In the genomic region with DNA sequence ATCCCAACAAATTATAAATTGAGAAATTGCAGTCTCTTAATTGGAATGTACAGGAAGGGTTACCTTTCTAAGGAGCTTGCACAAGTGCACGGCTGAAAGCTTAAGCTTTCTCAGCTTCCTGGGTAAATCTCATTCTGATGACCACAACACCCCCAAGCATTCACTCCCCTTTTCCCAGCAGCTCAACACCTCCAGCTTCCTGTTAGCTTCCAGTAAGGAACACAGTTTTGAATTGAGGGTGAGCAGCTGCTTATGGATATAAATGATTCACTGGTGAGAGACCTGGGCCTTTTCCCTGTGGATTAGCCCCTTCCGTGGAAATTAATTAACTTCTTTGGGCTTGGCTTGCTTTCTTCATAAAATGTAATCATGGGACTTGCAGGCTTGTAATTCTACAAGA, we compare ENCODE assay signal across 21 cellular contexts.
DNase-seq lines count a peak whose midpoint lies in the region; TF ChIP-seq lines count a peak whose summit lies in the region.
"Had no signal": no experiment of that assay in that cellular context is flagged by ENCODE, and none has a peak within 500 bp of the region (broad histone marks: within the 10 kb centered on the region; RNA-seq: fewer than 3 reads in every experiment).

No MANE protein-coding gene starts in this region.

- H3K36me3 ChIP-seq in GM23248 (ENCODE audit: low read depth) (no peaks in the 10 kb centered on the region), WERI-Rb-1 (no peaks in the 10 kb centered on the region), BE2C (no peaks in the 10 kb centered on the region)
- H3K36me3 ChIP-seq: left ventricle myocardium inferior, neutrophil, prostate gland, sigmoid colon, tibial nerve had no signal

- H3K9me2 ChIP-seq in GM23248 (ENCODE audit: insufficient read depth), result no peaks in the 10 kb centered on the region

- H2AFZ ChIP-seq in GM23248, result peak overlapping the region; percentile 26; the same call in 1 of the 2 replicates

- H3F3A ChIP-seq in GM23248 (ENCODE audit: insufficient read depth), result no peaks in the 10 kb centered on the region

- no peaks in the 10 kb centered on the region for H3K27me3 ChIP-seq in GM23248 (replicated peaks; ENCODE audit: insufficient read depth)
- H3K27me3 ChIP-seq in WERI-Rb-1 (ENCODE audit: insufficient read depth, low read depth, severe bottlenecking), result no peaks in the 10 kb centered on the region
- H3K27me3 ChIP-seq in BE2C, result no peaks in the 10 kb centered on the region
- H3K27me3 ChIP-seq: neutrophil, sigmoid colon, tibial nerve had no signal

- H3K4me1 ChIP-seq in GM23248 (ENCODE audit: insufficient read depth) (no peaks in the 10 kb centered on the region), BE2C (no peaks in the 10 kb centered on the region)
- H3K4me1 ChIP-seq: left ventricle myocardium inferior, prostate gland, sigmoid colon, tibial nerve had no signal

- in situ Hi-C loops in GM23248 (cut with MboI), result no loop called here

- H3K27ac ChIP-seq in GM23248 (no peak overlapping the region), WERI-Rb-1 (peak overlapping the region; percentile 40)
- H3K27ac ChIP-seq: left ventricle myocardium inferior, neutrophil, prostate gland, sigmoid colon, tibial nerve had no signal

- H3K4me3 ChIP-seq in GM23248 (no peak overlapping the region), WERI-Rb-1 (ENCODE audit: low read depth, low read length) (no peak overlapping the region), epithelial cell of esophagus (ENCODE audit: low read length) (no peak overlapping the region), BE2C (ENCODE audit: low read depth, low read length) (no peak overlapping the region)
- H3K4me3 ChIP-seq: left ventricle myocardium inferior, prostate gland, sigmoid colon, tibial nerve had no signal

- no peak overlapping the region for H3K4me2 ChIP-seq in GM23248 (ENCODE audit: unreplicated experiment)

- H3K9me3 ChIP-seq in GM23248 (ENCODE audit: low read depth), result no peaks in the 10 kb centered on the region
- peaks cover 6% of the 10 kb centered on the region for H3K9me3 ChIP-seq in WERI-Rb-1 (ENCODE audit: severe bottlenecking)
- H3K9me3 ChIP-seq in BE2C, result no peaks in the 10 kb centered on the region
- H3K9me3 ChIP-seq: left ventricle myocardium inferior, neutrophil, prostate gland, sigmoid colon, tibial nerve had no signal

- DNase-seq in GM23248 (peak; percentile 33), WERI-Rb-1 (peak; percentile 15), epithelial cell of esophagus (ENCODE audit: low read depth) (peak; percentile 17), myocyte (ENCODE audit: low read depth) (peak; percentile 27), head of caudate nucleus (no peak), BE2C (no peak), NCI-H774 (lab: John Stamatoyannopoulos, UW) (no peak), NCI-H2171 (lab: John Stamatoyannopoulos, UW) (no peak)
- DNase-seq: activated CD4-positive, alpha-beta memory T cell treated with anti-CD3 and anti-CD28 coated beads for 36 hours; activated CD4-positive, CD25-positive, alpha-beta regulatory T cell treated with anti-CD3 and anti-CD28 coated beads, Interleukin-2, amount 50 U/mL, for 72 hours; activated T-cell treated with anti-CD3 and anti-CD28 coated beads, Interleukin-2, amount 50 U/mL, for 72 hours; immature natural killer cell; left ventricle myocardium inferior; naive B cell; NCI-H1092; NCI-H1694 treated with DMSO at 0.1 percent for 48 hours; sigmoid colon; stimulated activated CD4-positive, alpha-beta T cell treated with anti-CD3 and anti-CD28 coated beads, Interleukin-4, amount 100 ng/mL, for 24 hours had no signal

- no peak overlapping the region for H3K9ac ChIP-seq in GM23248

- intact Hi-C loops in head of caudate nucleus (cut with DNase I), result no loop called here

- no peaks in the 10 kb centered on the region for H3K79me2 ChIP-seq in GM23248 (ENCODE audit: insufficient read depth)

- TF ChIP-seq CTCF in WERI-Rb-1 (IDR thresholded peaks at IDR 0.05; ENCODE audit: low read depth, low read length), result no peak
- no peak for TF ChIP-seq CTCF in epithelial cell of esophagus (IDR thresholded peaks at IDR 0.05; ENCODE audit: insufficient read depth, low read depth, low read length, missing control alignments)
- TF ChIP-seq CTCF in BE2C (IDR thresholded peaks at IDR 0.05; ENCODE audit: low read depth, low read length), result no peak

- WGBS in GM23248 (ENCODE audit: low coverage in 1 of 2, low lambda C conversion rate in 2 of 2, missing lambda C conversion rate in 2 of 2), 2 experiments, result 40 to 46% methylated on average over 2 of the region's 2 CpGs

- H4K20me1 ChIP-seq in GM23248 (ENCODE audit: insufficient read depth), result no peaks in the 10 kb centered on the region

Comparison
In these comparisons a context has a peak if more than half of its experiments do, and no peak if none do; other contexts are left out.
1. DNase-seq: peak in GM23248 (single experiment), WERI-Rb-1 (single experiment), epithelial cell of esophagus (single experiment) and myocyte (single experiment); none in head of caudate nucleus (0 of 42), BE2C (single experiment), NCI-H774 (single experiment) and NCI-H2171 (single experiment).